Comparison of ENCODE assay signal across 8 cellular contexts in genomic region chr18:10213526-10213925, GRCh38.
A peak's percentile ranks its signal among the peaks of the same experiment; 100 is the strongest.
DNase-seq lines count a peak whose midpoint lies in the region; ATAC-seq and TF ChIP-seq lines count a peak whose summit lies in the region.

No MANE protein-coding gene starts in this region.

- H3K36me3 ChIP-seq in Loucy (ENCODE audit: insufficient read depth, low read length) (no peaks in the 10 kb centered on the region), smooth muscle cell (ENCODE audit: low read depth) (no peaks in the 10 kb centered on the region)

- H3K27ac ChIP-seq in smooth muscle cell (ENCODE audit: low read depth), result no peak overlapping the region

- H3K9ac ChIP-seq in Loucy (ENCODE audit: low read depth, low read length, poor library complexity, severe bottlenecking), result no peak overlapping the region
- no peak overlapping the region for H3K9ac ChIP-seq in smooth muscle cell (ENCODE audit: low read depth)

- 41% methylated on average over 3 of the region's 3 CpGs for WGBS in smooth muscle cell (ENCODE audit: low lambda C conversion rate)
- 34 to 40% methylated on average over 3 of the region's 3 CpGs for WGBS in lower leg skin, 2 donors

- H3K4me3 Mint-ChIP-seq in activated T-helper 2 cell treated with anti-CD3 and anti-CD28 coated beads, Interferon-gamma antibody, Interleukin-2, Interleukin-4, amounts not matched to agents 10 μg/mL and 5 μg/mL and 100 μg/mL, durations not matched to agents 14 hours and 24 hours and 36 hours (ENCODE audit: low read depth), result no peak overlapping the region

- intact Hi-C loops in activated T-helper 2 cell treated with anti-CD3 and anti-CD28 coated beads, Interferon-gamma antibody, Interleukin-2, Interleukin-4, amounts not matched to agents 10 μg/mL and 5 μg/mL and 100 μg/mL, durations not matched to agents 14 hours and 24 hours and 36 hours (cut with micrococcal nuclease), result no loop called here
- intact Hi-C loops in lower leg skin (cut with DNase I; ENCODE audit: low total_unique reads) (no loop called here), posterior vena cava (cut with DNase I) (no loop called here)

- no peaks in the 10 kb centered on the region for H3K9me2 ChIP-seq in Loucy (replicated peaks; ENCODE audit: low read depth, low read length)

- no peak overlapping the region for H3K27ac Mint-ChIP-seq in activated T-helper 2 cell treated with anti-CD3 and anti-CD28 coated beads, Interferon-gamma antibody, Interleukin-2, Interleukin-4, amounts not matched to agents 10 μg/mL and 5 μg/mL and 100 μg/mL, durations not matched to agents 14 hours and 24 hours and 36 hours

- TF ChIP-seq POLR2A in lower leg skin (IDR thresholded peaks at IDR 0.05), result no peak

- peaks cover 12% of the 10 kb centered on the region for H3K27me3 Mint-ChIP-seq in activated T-helper 2 cell treated with anti-CD3 and anti-CD28 coated beads, Interferon-gamma antibody, Interleukin-2, Interleukin-4, amounts not matched to agents 10 μg/mL and 5 μg/mL and 100 μg/mL, durations not matched to agents 14 hours and 24 hours and 36 hours (ENCODE audit: low read depth)

- H4K20me1 ChIP-seq in Loucy (ENCODE audit: insufficient read depth, low read length, poor library complexity, severe bottlenecking) (no peaks in the 10 kb centered on the region), smooth muscle cell (ENCODE audit: low read depth) (no peaks in the 10 kb centered on the region)

- no peaks in the 10 kb centered on the region for H3K9me3 Mint-ChIP-seq in activated T-helper 2 cell treated with anti-CD3 and anti-CD28 coated beads, Interferon-gamma antibody, Interleukin-2, Interleukin-4, amounts not matched to agents 10 μg/mL and 5 μg/mL and 100 μg/mL, durations not matched to agents 14 hours and 24 hours and 36 hours

- peaks cover 4% of the 10 kb centered on the region for H3K4me1 Mint-ChIP-seq in activated T-helper 2 cell treated with anti-CD3 and anti-CD28 coated beads, Interferon-gamma antibody, Interleukin-2, Interleukin-4, amounts not matched to agents 10 μg/mL and 5 μg/mL and 100 μg/mL, durations not matched to agents 14 hours and 24 hours and 36 hours (ENCODE audit: low read depth)

- H2AFZ ChIP-seq in Loucy (ENCODE audit: low read length) (peak overlapping the region; percentile 66), smooth muscle cell (ENCODE audit: low read depth) (peak overlapping the region; percentile 43)

- H3K4me2 ChIP-seq in Loucy (ENCODE audit: low read depth, low read length, poor library complexity, severe bottlenecking) (peak overlapping the region; percentile 44), smooth muscle cell (peak overlapping the region; percentile 16)

- H3K4me1 ChIP-seq in Loucy (ENCODE audit: insufficient read depth, low read length, poor library complexity, severe bottlenecking), result peaks cover 11% of the 10 kb centered on the region
- peaks cover 10% of the 10 kb centered on the region for H3K4me1 ChIP-seq in smooth muscle cell (ENCODE audit: low read depth)

- TF ChIP-seq CTCF in Loucy (conservative IDR thresholded peaks at IDR 0.05; ENCODE audit: low read length), result no peak
- TF ChIP-seq CTCF in smooth muscle cell (IDR thresholded peaks at IDR 0.05; ENCODE audit: borderline replicate concordance, insufficient read depth, poor library complexity, severe bottlenecking), result no peak
- TF ChIP-seq CTCF in lower leg skin (IDR thresholded peaks at IDR 0.05), result no peak

- H3K27me3 ChIP-seq in Loucy (ENCODE audit: insufficient read depth, low read length, poor library complexity, severe bottlenecking) (no peaks in the 10 kb centered on the region), smooth muscle cell (ENCODE audit: low read depth) (no peaks in the 10 kb centered on the region)

- no peak overlapping the region for H3K4me3 ChIP-seq in Loucy (ENCODE audit: low read length, poor library complexity, severe bottlenecking)
- H3K4me3 ChIP-seq in smooth muscle cell, result no peak overlapping the region
- no peak overlapping the region for H3K4me3 ChIP-seq in lower leg skin (ENCODE audit: low read depth, poor library complexity, severe bottlenecking)

- ATAC-seq in GM21526 (IDR thresholded peaks at IDR 0.05; ENCODE audit: low FRiP score, unreplicated experiment), result peak; percentile 79

- DNase-seq in EH (ENCODE audit: low read depth) (peak; percentile 54), smooth muscle cell (lab: John Stamatoyannopoulos, UW; ENCODE audit: unreplicated experiment) (no peak), NCI-H1930 (lab: John Stamatoyannopoulos, UW) (no peak), lower leg skin (ENCODE audit: low spot score in 2 of 2) (no peak), posterior vena cava (ENCODE audit: low spot score) (no peak)
- peak; percentile 17 for DNase-seq in activated T-helper 2 cell treated with anti-CD3 and anti-CD28 coated beads, Interferon-gamma antibody, Interleukin-2, Interleukin-4, amounts not matched to agents 10 μg/mL and 5 μg/mL and 100 μg/mL, durations not matched to agents 14 hours and 24 hours and 36 hours (ENCODE audit: low spot score)

- H3K9me3 ChIP-seq in Loucy (ENCODE audit: insufficient read depth, low read depth, low read length) (no peaks in the 10 kb centered on the region), smooth muscle cell (replicated peaks; ENCODE audit: low read depth) (peaks cover 5% of the 10 kb centered on the region)

- H3F3A ChIP-seq in Loucy (ENCODE audit: low read depth), result no peaks in the 10 kb centered on the region
- H3F3A ChIP-seq in smooth muscle cell (ENCODE audit: low read depth), result no peaks in the 10 kb centered on the region

- no peaks in the 10 kb centered on the region for H3K36me3 Mint-ChIP-seq in activated T-helper 2 cell treated with anti-CD3 and anti-CD28 coated beads, Interferon-gamma antibody, Interleukin-2, Interleukin-4, amounts not matched to agents 10 μg/mL and 5 μg/mL and 100 μg/mL, durations not matched to agents 14 hours and 24 hours and 36 hours (ENCODE audit: low read depth)

- H3K79me2 ChIP-seq in Loucy (ENCODE audit: insufficient read depth, low read length), result no peaks in the 10 kb centered on the region
- H3K79me2 ChIP-seq in smooth muscle cell (ENCODE audit: low read depth), result no peaks in the 10 kb centered on the region

Comparison
In these comparisons a context has a peak if more than half of its experiments do, and no peak if none do; other contexts are left out.
1. DNase-seq: peak in EH (single experiment) and activated T-helper 2 cell treated with anti-CD3 and anti-CD28 coated beads, Interferon-gamma antibody, Interleukin-2, Interleukin-4, amounts not matched to agents 10 μg/mL and 5 μg/mL and 100 μg/mL, durations not matched to agents 14 hours and 24 hours and 36 hours (single experiment); none in smooth muscle cell (single experiment), NCI-H1930 (0 of 2), lower leg skin (0 of 2) and posterior vena cava (single experiment).